ENCODE assay signal across 2 cellular contexts in genomic region chr2:112268547-112268946, GRCh38.
TF ChIP-seq lines count a peak whose summit lies in the region.

No MANE protein-coding gene starts in this region.

TF ChIP-seq in HepG2, 621 proteins besides CTCF, POLR2A, EP300 and RAD21:
- TF ChIP-seq SNAPC5 (CRISPR knock-in tag; IDR thresholded peaks at IDR 0.05; ENCODE audit: borderline replicate concordance) (no peak), CREBL2 (CRISPR knock-in tag; IDR thresholded peaks at IDR 0.05; ENCODE audit: borderline replicate concordance) (no peak), ZNF564 (CRISPR knock-in tag; IDR thresholded peaks at IDR 0.05) (peak; percentile 98), ZNF12 (CRISPR knock-in tag; IDR thresholded peaks at IDR 0.05) (0 out of 2 replicates have a peak, but pooled peaks have one; percentile 21)
TF ChIP-seq in HepG2: peak in this region for 2.

TF ChIP-seq in IMR-90, 13 proteins besides CTCF, POLR2A, EP300 and RAD21:
- no peak for TF ChIP-seq USF2 (IDR thresholded peaks at IDR 0.05; ENCODE audit: low read depth, low read length)
- no peak for TF ChIP-seq CHD1 (IDR thresholded peaks at IDR 0.05; ENCODE audit: low read depth, low read length)
- TF ChIP-seq ELK1 (IDR thresholded peaks at IDR 0.05; ENCODE audit: borderline replicate concordance, low read depth, low read length): no peak
- no peak for TF ChIP-seq FOS (IDR thresholded peaks at IDR 0.05; ENCODE audit: low read depth, low read length)
- no peak for TF ChIP-seq MAFK (IDR thresholded peaks at IDR 0.05; ENCODE audit: low read depth, low read length)
- no peak for TF ChIP-seq RFX5 (IDR thresholded peaks at IDR 0.05; ENCODE audit: low read depth, low read length)
- no peak for TF ChIP-seq BHLHE40 (IDR thresholded peaks at IDR 0.05; ENCODE audit: low read depth, low read length)
- TF ChIP-seq RCOR1 (IDR thresholded peaks at IDR 0.05; ENCODE audit: insufficient replicate concordance, low read length): no peak
- no peak for TF ChIP-seq MAZ (IDR thresholded peaks at IDR 0.05; ENCODE audit: borderline replicate concordance, low read depth, low read length)
- TF ChIP-seq SMC3 (IDR thresholded peaks at IDR 0.05; ENCODE audit: low read depth, low read length): no peak
- TF ChIP-seq NFE2L2 (IDR thresholded peaks at IDR 0.05; ENCODE audit: low read depth, low read length): no peak
- TF ChIP-seq CEBPB (IDR thresholded peaks at IDR 0.05; ENCODE audit: low read depth, low read length): no peak
- TF ChIP-seq MXI1 (IDR thresholded peaks at IDR 0.05; ENCODE audit: borderline replicate concordance, low read depth, low read length): no peak
TF ChIP-seq in IMR-90: peak in this region for 0.
